In the genomic region with DNA sequence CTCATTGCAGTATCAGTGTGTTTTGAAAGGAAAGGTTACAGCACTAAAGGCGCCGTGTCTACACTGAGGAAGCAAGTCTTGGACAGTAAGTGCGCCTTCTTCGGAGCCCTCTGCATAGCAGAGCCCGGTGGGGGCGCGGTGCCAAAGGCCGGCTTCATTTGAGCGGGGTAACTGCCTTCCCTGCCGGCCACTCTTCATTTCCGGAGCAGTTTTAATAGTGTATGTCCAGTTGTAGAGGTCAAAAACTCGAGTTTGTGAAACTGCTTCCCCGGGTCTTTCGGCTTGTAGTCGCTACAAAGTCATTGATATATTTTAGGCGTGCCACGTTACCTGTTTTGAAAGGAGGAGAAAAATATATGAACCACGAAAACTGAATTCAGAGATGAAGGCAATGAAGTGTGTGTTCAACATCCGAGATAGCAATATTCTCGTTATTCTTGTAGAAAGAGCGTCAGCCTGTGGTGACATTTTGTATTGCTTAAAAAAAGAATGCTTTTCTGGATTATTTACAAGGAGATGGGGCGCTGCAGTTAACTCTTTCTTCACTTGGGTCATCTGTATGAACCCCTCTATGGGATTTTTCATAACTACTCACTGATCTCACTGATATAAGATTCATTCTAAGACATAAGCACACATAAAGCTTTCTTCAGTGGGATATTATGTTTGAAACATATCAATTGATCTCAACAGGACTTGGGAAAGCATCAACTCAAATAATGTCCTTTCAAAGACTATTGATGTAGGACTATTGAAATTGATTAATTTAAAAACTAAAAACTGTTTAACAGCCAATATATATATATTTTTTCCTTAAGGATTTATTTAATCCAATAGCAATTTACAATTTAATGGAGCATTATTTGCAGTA, we compare ENCODE assay signal across 8 cellular contexts. TPM values are rescaled to one million over a fixed set of nuclear protein-coding genes. Genes with fewer than 3 reads are reported as not detected.
DNase-seq lines count a peak whose midpoint lies in the region; TF ChIP-seq lines count a peak whose summit lies in the region.

No MANE protein-coding gene starts in this region.

- intact Hi-C loops in prostate gland (cut with DNase I) = no loop called here

- DNase-seq in GM03348 (ENCODE audit: low spot score) (peak; percentile 64), H7 (peak; percentile 34), SK-N-DZ (ENCODE audit: low spot score) (peak; percentile 75), anterior cingulate cortex (lab: John Stamatoyannopoulos, UW) (peak in 51 of 58 donors; percentile 9 to 84 (median 61)), hepatic stellate cell (ENCODE audit: low spot score) (peak; percentile 22), prostate gland (ENCODE audit: low spot score) (peak; percentile 74)
- no peak for DNase-seq in effector CD8-positive, alpha-beta T cell (lab: John Stamatoyannopoulos, UW)

- H3K4me1 ChIP-seq in Loucy (ENCODE audit: insufficient read depth, low read length, poor library complexity, severe bottlenecking) = peaks cover 14% of the 10 kb centered on the region
- H3K4me1 ChIP-seq in prostate gland (replicated peaks) = no peaks in the 10 kb centered on the region

- no peaks in the 10 kb centered on the region for H3K36me3 ChIP-seq in H7 (replicated peaks; ENCODE audit: control insufficient read depth, insufficient read depth, low read length)
- no peaks in the 10 kb centered on the region for H3K36me3 ChIP-seq in Loucy (ENCODE audit: insufficient read depth, low read length)
- no peaks in the 10 kb centered on the region for H3K36me3 ChIP-seq in prostate gland

- H3K79me2 ChIP-seq in Loucy (ENCODE audit: insufficient read depth, low read length) = no peaks in the 10 kb centered on the region

- H3K9me3 ChIP-seq in Loucy (ENCODE audit: insufficient read depth, low read depth, low read length) (no peaks in the 10 kb centered on the region), prostate gland (no peaks in the 10 kb centered on the region)

- peak; percentile 82 for TF ChIP-seq CTCF in Loucy (conservative IDR thresholded peaks at IDR 0.05; ENCODE audit: low read length)
- TF ChIP-seq CTCF in prostate gland (IDR thresholded peaks at IDR 0.05) = peak in 3 of 4 experiments; percentile 48 to 64 (median 63)

- peak overlapping the region; percentile 59 for H3K9ac ChIP-seq in Loucy (ENCODE audit: low read depth, low read length, poor library complexity, severe bottlenecking)

- peak overlapping the region; percentile 74 for H3K4me3 ChIP-seq in H7 (ENCODE audit: insufficient read depth, low read depth, low read length)
- H3K4me3 ChIP-seq in Loucy (ENCODE audit: low read length, poor library complexity, severe bottlenecking) = peak overlapping the region; percentile 71
- H3K4me3 ChIP-seq in prostate gland = peak overlapping the region; percentile 51 to 70

- H4K20me1 ChIP-seq in Loucy (ENCODE audit: insufficient read depth, low read length, poor library complexity, severe bottlenecking) = no peaks in the 10 kb centered on the region

- peak overlapping the region; percentile 86 to 88 for H3K27ac ChIP-seq in prostate gland

- no peaks in the 10 kb centered on the region for H3K9me2 ChIP-seq in Loucy (replicated peaks; ENCODE audit: low read depth, low read length)

- no peaks in the 10 kb centered on the region for H3F3A ChIP-seq in Loucy (ENCODE audit: low read depth)

- under 1% methylated on average over 22 of the region's 22 CpGs for WGBS in prostate gland

- H3K27me3 ChIP-seq in H7 (ENCODE audit: control insufficient read depth, insufficient read depth, low read length) (peaks cover 19% of the 10 kb centered on the region), Loucy (ENCODE audit: insufficient read depth, low read length, poor library complexity, severe bottlenecking) (no peaks in the 10 kb centered on the region), prostate gland (replicated peaks; ENCODE audit: insufficient read depth) (no peaks in the 10 kb centered on the region)

- TF ChIP-seq POLR2A in prostate gland (IDR thresholded peaks at IDR 0.05) = no peak

- peak overlapping the region; percentile 93 for H2AFZ ChIP-seq in Loucy (ENCODE audit: low read length)

- H3K4me2 ChIP-seq in Loucy (ENCODE audit: low read depth, low read length, poor library complexity, severe bottlenecking) = peak overlapping the region; percentile 64

RNA-seq across cellular contexts. Expression of a gene that starts 3.0 kb away (rescaled TPM):
- 21.1 and 35.2 TPM in 2 replicates for total RNA-seq in H7 (2014; rRNA removed; shearing (Covaris generic))
- polyA plus RNA-seq in SK-N-DZ (2014; cell fraction: cytosol; rRNA removed) = 20.0 and 22.5 TPM in 2 replicates
- polyA plus RNA-seq in SK-N-DZ (2014; cell fraction: nucleus; rRNA removed) = 18.0 and 22.7 TPM in 2 replicates
- 10 to 100 TPM; 32.2 to 91.2 TPM for total RNA-seq in prostate gland
